Comparison of ENCODE assay signal across 30 cellular contexts in genomic region chr3:2968475-2968874, GRCh38.
DNase-seq lines count a peak whose midpoint lies in the region; ATAC-seq and TF ChIP-seq lines count a peak whose summit lies in the region.
"Had no signal": no experiment of that assay in that cellular context is flagged by ENCODE, and none has a peak within 500 bp of the region (broad histone marks: within the 10 kb centered on the region; RNA-seq: fewer than 3 reads in every experiment).

No MANE protein-coding gene starts in this region.

- H3K9me3 ChIP-seq in SK-N-MC (ENCODE audit: low read depth, low read length), result no peaks in the 10 kb centered on the region
- H3K9me3 ChIP-seq in trophoblast cell (ENCODE audit: insufficient read depth, low read depth, low read length), result no peaks in the 10 kb centered on the region
- H3K9me3 ChIP-seq in PC-3 (ENCODE audit: low read length), result peaks cover 5% of the 10 kb centered on the region; the same call in 1 of the 2 replicates
- H3K9me3 ChIP-seq: right atrium auricular region, SJSA1, tibial artery had no signal

- no TSS peak for BruUV-seq in PC-3 (replicated peaks; lab: Mats Ljungman, UMichigan)

- no peak overlapping the region for H3K14ac ChIP-seq in trophoblast cell (ENCODE audit: low read length)

- no peaks in the 10 kb centered on the region for H3K9me2 ChIP-seq in PC-3 (replicated peaks; ENCODE audit: low read length)

- DNase-seq in SK-N-MC (ENCODE audit: low read depth, low spot score), result no peak
- DNase-seq in trophoblast cell, result no peak
- DNase-seq in endothelial cell (ENCODE audit: low spot score), result no peak
- DNase-seq in PC-3, result no peak
- DNase-seq: activated CD4-positive, alpha-beta T cell treated with anti-CD3 and anti-CD28 coated beads for 1 hour; activated CD8-positive, alpha-beta memory T cell treated with anti-CD3 and anti-CD28 coated beads for 24 hours; activated naive CD4-positive, alpha-beta T cell; activated T-cell treated with anti-CD3 and anti-CD28 coated beads, Interleukin-2, amount 50 U/mL, for 1 hour; effector CD8-positive, alpha-beta T cell; foreskin melanocyte; H7; naive B cell; NCI-H1436; NCI-H2107; NCI-H510A treated with DMSO at 0.1 percent for 48 hours; occipital lobe; stimulated activated CD4-positive, alpha-beta T cell treated with anti-CD3 and anti-CD28 coated beads, Interleukin-12 subunit alpha, Interleukin-12 subunit beta, amount 100 ng/mL, for 4 hours; stimulated activated CD4-positive, alpha-beta T cell treated with anti-CD3 and anti-CD28 coated beads, Interleukin-4, amount 100 ng/mL, for 24 hours; tibial artery had no signal

- no peak overlapping the region for H3K4me3 Mint-ChIP-seq in endothelial cell (ENCODE audit: unreplicated experiment)
- H3K4me3 Mint-ChIP-seq: brain; CD14-positive monocyte; memory B cell; naive B cell; stimulated activated naive CD8-positive, alpha-beta T cell treated with anti-CD3 and anti-CD28 coated beads, Interleukin-15, Interleukin-2, amounts not matched to agents 100 ng/mL and 50 ng/mL, for 24 hours had no signal

- no peak overlapping the region for H3K23ac ChIP-seq in trophoblast cell (ENCODE audit: low read length)

- H2BK120ac ChIP-seq in trophoblast cell (ENCODE audit: insufficient read depth, low read length, poor library complexity), result no peak overlapping the region

- no peaks in the 10 kb centered on the region for H4K20me1 ChIP-seq in PC-3 (ENCODE audit: low read length)

- no peaks in the 10 kb centered on the region for H3K27me3 ChIP-seq in trophoblast cell (ENCODE audit: insufficient read depth, low read length)
- H3K27me3 ChIP-seq in PC-3 (ENCODE audit: low read length), result no peaks in the 10 kb centered on the region
- H3K27me3 ChIP-seq: right atrium auricular region, SJSA1, tibial artery had no signal

- no peaks in the 10 kb centered on the region for H3K4me1 Mint-ChIP-seq in endothelial cell (ENCODE audit: unreplicated experiment)
- H3K4me1 Mint-ChIP-seq: CD14-positive monocyte, memory B cell, naive B cell had no signal

- H3K79me1 ChIP-seq in trophoblast cell (ENCODE audit: low read length), result peaks cover 8% of the 10 kb centered on the region

- H3K27me3 Mint-ChIP-seq in endothelial cell (ENCODE audit: unreplicated experiment), result no peaks in the 10 kb centered on the region
- H3K27me3 Mint-ChIP-seq: brain had no signal

- TF ChIP-seq CTCF in endothelial cell (IDR thresholded peaks at IDR 0.05; ENCODE audit: unreplicated experiment), result no peak
- no peak for TF ChIP-seq CTCF in PC-3 (conservative IDR thresholded peaks at IDR 0.05; ENCODE audit: low read depth, low read length)

- intact Hi-C loops in PC-3 (cut with micrococcal nuclease), result no loop called here

- H4K12ac ChIP-seq in trophoblast cell (ENCODE audit: low read depth, low read length), result no peak overlapping the region

- peak; percentile 64 for ATAC-seq in GM18505 (IDR thresholded peaks at IDR 0.05; ENCODE audit: unreplicated experiment)
- peak; percentile 69 for ATAC-seq in HG02852 (IDR thresholded peaks at IDR 0.05; ENCODE audit: unreplicated experiment)
- no peak for ATAC-seq in HG02885 (IDR thresholded peaks at IDR 0.05; ENCODE audit: poor library complexity, unreplicated experiment)
- no peak for ATAC-seq in PC-3
- no peak for ATAC-seq in HG02571 (IDR thresholded peaks at IDR 0.05; ENCODE audit: unreplicated experiment)

- H3K4me3 ChIP-seq in SK-N-MC (no peak overlapping the region), trophoblast cell (ENCODE audit: low read depth, low read length) (no peak overlapping the region), PC-3 (ENCODE audit: low read length) (no peak overlapping the region)
- H3K4me3 ChIP-seq: right atrium auricular region, SJSA1, tibial artery had no signal

- no peak for TF ChIP-seq POLR2A in GM18505 (IDR thresholded peaks at IDR 0.05; ENCODE audit: borderline replicate concordance, extremely low read depth, insufficient read depth, insufficient read length)

- peak overlapping the region; percentile 50; the same call in 1 of the 2 replicates for H3K27ac ChIP-seq in SK-N-MC
- H3K27ac ChIP-seq in trophoblast cell (ENCODE audit: low read depth, low read length), result peak overlapping the region; percentile 76
- no peak overlapping the region for H3K27ac ChIP-seq in PC-3 (ENCODE audit: low read length)
- H3K27ac ChIP-seq: KMS-11, right atrium auricular region, SJSA1, tibial artery had no signal

- no peaks in the 10 kb centered on the region for H3K36me3 Mint-ChIP-seq in endothelial cell (ENCODE audit: low read depth, unreplicated experiment)
- H3K36me3 Mint-ChIP-seq: brain, CD14-positive monocyte, memory B cell, naive B cell had no signal

- H3K9ac ChIP-seq in SK-N-MC (ENCODE audit: insufficient read length), result no peak overlapping the region
- no peak overlapping the region for H3K9ac ChIP-seq in trophoblast cell (ENCODE audit: low read length)
- H3K9ac ChIP-seq in PC-3 (ENCODE audit: low read length), result no peak overlapping the region
- H3K9ac ChIP-seq: KMS-11 had no signal

- no peaks in the 10 kb centered on the region for H3F3A ChIP-seq in PC-3 (ENCODE audit: low read length, unreplicated experiment)

- peaks cover 21% of the 10 kb centered on the region for H3K9me3 Mint-ChIP-seq in endothelial cell (ENCODE audit: unreplicated experiment)
- H3K9me3 Mint-ChIP-seq: memory B cell; stimulated activated naive CD8-positive, alpha-beta T cell treated with anti-CD3 and anti-CD28 coated beads, Interleukin-15, Interleukin-2, amounts not matched to agents 100 ng/mL and 50 ng/mL, for 24 hours had no signal

- peak overlapping the region; percentile 29 for H2AK5ac ChIP-seq in trophoblast cell (ENCODE audit: low read length)

- POLR2A ChIA-PET in PC-3 (lab: Charles Lee; ENCODE audit: unreplicated experiment), result no interaction called here

- no peak overlapping the region for H2AFZ ChIP-seq in trophoblast cell (ENCODE audit: insufficient read depth, low read length, poor library complexity)
- H2AFZ ChIP-seq in PC-3 (ENCODE audit: low read length), result no peak overlapping the region

- no peak overlapping the region for H3K27ac Mint-ChIP-seq in endothelial cell (ENCODE audit: unreplicated experiment)
- H3K27ac Mint-ChIP-seq: brain; CD14-positive monocyte; memory B cell; naive B cell; stimulated activated naive CD8-positive, alpha-beta T cell treated with anti-CD3 and anti-CD28 coated beads, Interleukin-15, Interleukin-2, amounts not matched to agents 100 ng/mL and 50 ng/mL, for 24 hours had no signal

- H3K4me2 ChIP-seq in trophoblast cell (ENCODE audit: low read length) (no peak overlapping the region), PC-3 (ENCODE audit: low read length) (no peak overlapping the region)
- H3K4me2 ChIP-seq: KMS-11 had no signal

- CTCF ChIA-PET in PC-3 (lab: Charles Lee), result no interaction called here

- peaks cover 0 to 3% of the 10 kb centered on the region in 2 experiments for H3K4me1 ChIP-seq in trophoblast cell (ENCODE audit: control insufficient read depth in 1 of 2, insufficient read depth in 2 of 2, low read length in 2 of 2)
- H3K4me1 ChIP-seq in PC-3 (ENCODE audit: insufficient read depth, low read length), result no peaks in the 10 kb centered on the region
- H3K4me1 ChIP-seq: right atrium auricular region, SJSA1 had no signal

- H4K91ac ChIP-seq in trophoblast cell (ENCODE audit: low read depth, low read length), result no peak overlapping the region

- H3K18ac ChIP-seq in trophoblast cell (ENCODE audit: low read length), result no peak overlapping the region

- H2BK12ac ChIP-seq in trophoblast cell (ENCODE audit: low read length), result peak overlapping the region; percentile 54

- H4K8ac ChIP-seq in trophoblast cell (ENCODE audit: low read depth, low read length), result no peak overlapping the region

- H3K4ac ChIP-seq in trophoblast cell (ENCODE audit: low read depth, low read length), result no peak overlapping the region

- peak overlapping the region; percentile 60 for H2BK5ac ChIP-seq in trophoblast cell (ENCODE audit: low read depth, low read length, poor library complexity)

- no peaks in the 10 kb centered on the region for H3K79me2 ChIP-seq in trophoblast cell (ENCODE audit: control insufficient read depth, insufficient read depth, low read length, poor library complexity)
- H3K79me2 ChIP-seq in PC-3 (ENCODE audit: low read length), result no peaks in the 10 kb centered on the region

- no peaks in the 10 kb centered on the region for H3K36me3 ChIP-seq in SK-N-MC (ENCODE audit: insufficient read depth, low read length)
- H3K36me3 ChIP-seq in trophoblast cell (ENCODE audit: control insufficient read depth in 1 of 2, insufficient read depth in 2 of 2, low read length in 2 of 2), result no peaks in the 10 kb centered on the region
- H3K36me3 ChIP-seq in PC-3 (ENCODE audit: low read depth, low read length), result no peaks in the 10 kb centered on the region
- H3K36me3 ChIP-seq: right atrium auricular region, SJSA1, tibial artery had no signal

Comparison
In these comparisons a context has a peak if more than half of its experiments do, and no peak if none do; other contexts are left out.
1. ATAC-seq: peak in GM18505 (single experiment) and HG02852 (single experiment); none in HG02885 (single experiment), PC-3 (single experiment) and HG02571 (single experiment).